8 cellular contexts compared by ENCODE assay signal in the genomic region with DNA sequence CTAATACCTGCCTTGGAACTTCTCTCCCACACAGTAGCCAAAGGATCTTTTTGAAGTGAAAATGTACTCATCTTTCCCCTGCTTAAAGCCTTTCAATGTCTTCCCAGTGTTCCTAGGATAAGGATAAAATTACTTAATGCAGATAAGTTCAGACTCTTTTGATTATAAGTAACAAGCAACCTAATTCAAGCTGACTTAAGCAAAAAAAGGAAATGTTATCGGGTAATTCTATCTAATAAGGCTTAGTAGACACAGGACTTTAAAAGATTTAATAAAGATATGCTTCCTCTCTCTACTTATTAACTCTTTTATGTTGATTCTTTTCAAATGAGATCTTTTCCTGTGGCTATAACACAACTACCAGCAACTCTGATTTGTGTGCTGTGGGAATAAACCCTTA.
"Had no signal": no experiment of that assay in that cellular context is flagged by ENCODE, and none has a peak within 500 bp of the region (broad histone marks: within the 10 kb centered on the region; RNA-seq: fewer than 3 reads in every experiment).

No MANE protein-coding gene starts in this region.

- H3K4me2 ChIP-seq: GM23338, KMS-11 had no signal

- H3K4me1 ChIP-seq: HAP-1 had no signal

- H3K9me3 ChIP-seq: HAP-1 had no signal

- H3K36me3 ChIP-seq: HAP-1 had no signal

- H3K4me3 ChIP-seq: GM23338, HAP-1 had no signal

- H3K27ac ChIP-seq: HL-60, KMS-11 had no signal

- ATAC-seq: GM23338, HCT116 had no signal

- DNase-seq: H7, HFFc6, KBM-7 had no signal

- H2AFZ ChIP-seq: GM23338 had no signal

- H3K9ac ChIP-seq: KMS-11 had no signal
